8 cellular contexts compared by ENCODE assay signal in the genomic region with DNA sequence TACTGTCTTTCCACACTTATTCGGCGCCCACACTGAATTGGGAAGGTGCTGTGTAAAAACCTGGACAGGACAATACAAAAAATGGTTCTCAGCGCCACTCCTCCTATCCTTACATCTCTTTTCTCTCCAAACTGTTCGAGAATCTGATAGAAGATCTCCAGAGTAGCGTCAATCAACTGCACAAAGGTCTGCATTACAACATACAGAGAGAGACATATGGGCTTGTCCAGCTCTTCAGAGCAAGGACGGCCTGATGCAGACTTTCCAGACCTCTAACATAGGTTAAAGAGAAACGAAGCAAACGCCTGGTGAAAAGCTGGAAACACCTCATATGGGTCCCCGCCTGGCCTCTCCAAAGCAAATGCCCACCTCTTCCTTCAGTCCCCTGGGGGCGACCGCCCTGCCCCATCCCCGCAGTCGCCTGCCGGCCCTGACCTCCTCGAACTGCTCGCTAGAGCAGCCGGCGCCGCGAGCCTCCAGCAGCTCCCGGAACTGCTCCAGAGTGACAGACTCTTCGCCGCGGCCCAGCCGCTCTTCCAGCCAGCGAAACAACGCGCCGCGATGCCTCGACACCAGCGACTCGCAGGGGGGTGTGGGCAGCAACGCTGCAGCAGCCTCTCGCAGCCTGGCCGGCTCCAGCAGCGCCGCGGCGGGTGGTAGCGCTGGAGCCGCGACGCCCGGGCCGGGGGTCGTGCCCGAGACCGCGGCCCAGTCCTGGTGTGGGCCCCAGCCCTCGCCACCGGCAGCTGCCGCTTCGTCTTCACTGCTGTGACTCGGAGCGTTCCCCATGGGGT. TPM values are rescaled to one million over a fixed set of nuclear protein-coding genes. Genes with fewer than 3 reads are reported as not detected.
A peak's percentile ranks its signal among the peaks of the same experiment; 100 is the strongest.
DNase-seq lines count a peak whose midpoint lies in the region; ATAC-seq and TF ChIP-seq lines count a peak whose summit lies in the region.

No MANE protein-coding gene starts in this region.

- no peaks in the 10 kb centered on the region for H3K27me3 ChIP-seq in MG63
- no peaks in the 10 kb centered on the region for H3K27me3 ChIP-seq in heart left ventricle
- H3K27me3 ChIP-seq in rectal smooth muscle tissue (ENCODE audit: control insufficient read depth, insufficient read depth, low read length), result no peaks in the 10 kb centered on the region

- H3K36me3 ChIP-seq in MG63 (no peaks in the 10 kb centered on the region), heart left ventricle (peaks cover 0 to 14% (median 0%) of the 10 kb centered on the region in 9 donors), rectal smooth muscle tissue (ENCODE audit: control insufficient read depth, insufficient read depth, low read length) (peaks cover 4% of the 10 kb centered on the region)

- peak overlapping the region; percentile 71 for H3K9ac ChIP-seq in rectal smooth muscle tissue (ENCODE audit: low read length)

- intact Hi-C loops in heart left ventricle (cut with DNase I), result loop anchor here in 1 of 10 donors (5.0 to 10.0 kb wide), 2 partner anchors 62 to 225 kb away; partner anchors contain the start of gene UBE2G1

- TF ChIP-seq CTCF in heart left ventricle (IDR thresholded peaks at IDR 0.05), result no peak

- H3K4me3 ChIP-seq in MG63, result peak overlapping the region; percentile 65
- peak overlapping the region; percentile 66 to 95 (median 85) for H3K4me3 ChIP-seq in heart left ventricle
- H3K4me3 ChIP-seq in rectal smooth muscle tissue (ENCODE audit: low read length), result peak overlapping the region; percentile 87

- 3 to 7% (median 4%) methylated on average over 22 to 56 of the region's 56 CpGs for WGBS in heart left ventricle, 4 donors

- TF ChIP-seq POLR2A in heart left ventricle (IDR thresholded peaks at IDR 0.05), result no peak

- H3K27ac ChIP-seq in heart left ventricle (peak overlapping the region; percentile 84 to 100 (median 98)), rectal smooth muscle tissue (ENCODE audit: low read depth, low read length) (peak overlapping the region; percentile 99)

- peak; percentile 6 for ATAC-seq in GM21619 (IDR thresholded peaks at IDR 0.05; ENCODE audit: unreplicated experiment)
- ATAC-seq in heart left ventricle, result peak in 2 of 4 donors; percentile 16 to 29

- peak; percentile 29 for DNase-seq in Daoy (ENCODE audit: low read depth)
- peak; percentile 20 for DNase-seq in MG63
- peak; percentile 5 for DNase-seq in activated gamma-delta T cell treated with anti-CD3 and anti-CD28 coated beads, Interleukin-2, amount 50 U/mL, for 16 hours (ENCODE audit: low read depth)
- DNase-seq in heart left ventricle, result peak; percentile 21 to 78 (median 48)
- no peak for DNase-seq in NCI-H524 treated with DMSO at 0.1 percent for 48 hours (lab: John Stamatoyannopoulos, UW)
- DNase-seq in NCI-H1092 (lab: John Stamatoyannopoulos, UW), result no peak

- H3K9me3 ChIP-seq in MG63 (no peaks in the 10 kb centered on the region), heart left ventricle (no peaks in the 10 kb centered on the region)

- H3K4me1 ChIP-seq in heart left ventricle (peaks cover 3 to 56% (median 48%) of the 10 kb centered on the region in 12 donors), rectal smooth muscle tissue (ENCODE audit: control insufficient read depth, insufficient read depth, low read length) (peaks cover 29% of the 10 kb centered on the region)

RNA-seq across cellular contexts. Expression of gene ZZEF1, which starts 0.5 kb away (rescaled TPM):
- total RNA-seq in Daoy (2014; rRNA removed; shearing (Covaris generic)), result 11.5 and 18.2 TPM in 2 replicates
- total RNA-seq in MG63 (2014; rRNA removed; shearing (Covaris generic); ENCODE audit: low replicate concordance), result 7.6 and 15.3 TPM in 2 replicates
- total RNA-seq in heart left ventricle, result 10 to 100 TPM; 27.4 to 47.6 (median 37.8) TPM
- polyA plus RNA-seq in heart left ventricle, result 10 to 100 TPM; 15.7 to 19.2 TPM

RNA-seq across cellular contexts. Expression of gene CYB5D2, which starts 0.7 kb away (rescaled TPM):
- 15.8 and 19.2 TPM in 2 replicates for total RNA-seq in Daoy (2014; rRNA removed; shearing (Covaris generic))
- 10.3 and 26.3 TPM in 2 replicates for total RNA-seq in MG63 (2014; rRNA removed; shearing (Covaris generic); ENCODE audit: low replicate concordance)
- 10 to 100 TPM in 5 of 9 donors, 1 to 10 TPM in 4; 5.7 to 23.2 (median 11.0) TPM for total RNA-seq in heart left ventricle
- polyA plus RNA-seq in heart left ventricle, result 10 to 100 TPM in 1 of 2 donors, 1 to 10 TPM in 1; 6.9 to 11.1 TPM

Comparison
In these comparisons a context has a peak if more than half of its experiments do, and no peak if none do; other contexts are left out.
1. DNase-seq: peak in Daoy (single experiment), MG63 (single experiment), activated gamma-delta T cell treated with anti-CD3 and anti-CD28 coated beads, Interleukin-2, amount 50 U/mL, for 16 hours (single experiment) and heart left ventricle (5 of 5); none in NCI-H524 treated with DMSO at 0.1 percent for 48 hours (single experiment) and NCI-H1092 (single experiment).
2. Peak in every context shown above with its lines, with median percentiles within 50 percentile points of each other: H3K4me3 ChIP-seq.